In the genomic region with DNA sequence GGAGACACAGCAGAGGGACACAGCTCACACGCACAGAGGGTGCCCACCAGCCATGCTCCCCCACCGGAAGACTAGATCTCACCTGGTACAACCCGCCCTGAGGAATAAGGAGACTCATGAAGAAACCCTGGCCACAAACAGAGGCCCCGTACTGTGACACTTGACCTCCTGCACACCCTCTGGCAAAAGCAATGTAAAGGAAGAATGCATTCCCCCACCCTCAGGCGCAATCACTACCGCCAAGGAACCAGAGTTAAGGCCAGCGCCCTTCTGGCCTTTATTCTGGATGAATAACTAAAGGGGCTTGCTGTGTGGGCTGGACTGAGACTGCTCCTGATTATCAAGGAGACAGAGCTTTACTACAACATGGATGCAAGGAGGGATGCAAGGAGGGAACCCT, we compare ENCODE assay signal across 20 cellular contexts.
DNase-seq lines count a peak whose midpoint lies in the region; ATAC-seq, FAIRE-seq and TF ChIP-seq lines count a peak whose summit lies in the region.
"Had no signal": no experiment of that assay in that cellular context is flagged by ENCODE, and none has a peak within 500 bp of the region (broad histone marks: within the 10 kb centered on the region; RNA-seq: fewer than 3 reads in every experiment).

No MANE protein-coding gene starts in this region.

- no peak overlapping the region for H3K4me3 Mint-ChIP-seq in GM23338
- H3K4me3 Mint-ChIP-seq: CD4-positive, alpha-beta memory T cell; H9 had no signal

- H3K4me1 ChIP-seq in GM23338 (ENCODE audit: insufficient read depth) = 0 out of 2 replicates have a peak, but pooled peaks cover 3% of the 10 kb centered on the region
- H3K4me1 ChIP-seq in H1 (replicated peaks in 1 of 4; ENCODE audit: control insufficient read depth in 3 of 4, insufficient read depth in 4 of 4, low read length in 3 of 4) = no peaks in the 10 kb centered on the region
- H3K4me1 ChIP-seq in upper lobe of right lung = no peaks in the 10 kb centered on the region
- H3K4me1 ChIP-seq in mammary epithelial cell (ENCODE audit: insufficient read depth, low read length) = no peaks in the 10 kb centered on the region
- H3K4me1 ChIP-seq: A549 had no signal

- no peak overlapping the region for H2AFZ ChIP-seq in GM23338
- peak overlapping the region; percentile 82; the same call in 1 of the 2 replicates for H2AFZ ChIP-seq in H1 (ENCODE audit: low read length)
- no peak overlapping the region for H2AFZ ChIP-seq in mammary epithelial cell (ENCODE audit: low read depth, low read length)

- H4K5ac ChIP-seq in H1 (ENCODE audit: insufficient read length, low read depth, low read length) = no peak overlapping the region

- H3K79me2 ChIP-seq in GM23338 (replicated peaks; ENCODE audit: insufficient read depth) (no peaks in the 10 kb centered on the region), H1 (ENCODE audit: control insufficient read depth in 1 of 2, insufficient read depth in 2 of 2, low read length in 2 of 2) (no peaks in the 10 kb centered on the region), mammary epithelial cell (ENCODE audit: insufficient read depth, low read length) (no peaks in the 10 kb centered on the region)

- no peak overlapping the region for H3K4ac ChIP-seq in H1 (replicated peaks; ENCODE audit: insufficient read length, low read depth, low read length)

- no peak overlapping the region; the same call in 1 of the 2 replicates for H3K18ac ChIP-seq in H1 (ENCODE audit: extremely low read depth, low read length)

- H3K4me1 Mint-ChIP-seq in GM23338 = peaks cover 11% of the 10 kb centered on the region
- H3K4me1 Mint-ChIP-seq: CD4-positive, alpha-beta memory T cell had no signal

- DNase-seq in GM23338 (ENCODE audit: low spot score) = no peak
- no peak for DNase-seq in H1 (ENCODE audit: low read depth in 1 of 2, low spot score in 2 of 2)
- DNase-seq in islet precursor cell = peak; percentile 80
- DNase-seq in upper lobe of right lung = no peak
- DNase-seq in HPDE6-E6E7 (ENCODE audit: extremely low spot score) = no peak
- DNase-seq in mammary epithelial cell = no peak
- DNase-seq in erythroblast (lab: John Stamatoyannopoulos, UW) = no peak
- DNase-seq: 8988T; ACHN; C1 segment of cervical spinal cord; Calu3; CD4-positive, alpha-beta memory T cell; COR-L47; DMS53; DMS79 treated with DMSO at 0.1 percent for 48 hours; H9 had no signal

- H3K36me3 Mint-ChIP-seq in GM23338 (ENCODE audit: low read depth) = no peaks in the 10 kb centered on the region
- H3K36me3 Mint-ChIP-seq: CD4-positive, alpha-beta memory T cell had no signal

- H2BK5ac ChIP-seq in H1 (ENCODE audit: low read depth, low read length) = no peak overlapping the region

- no peak overlapping the region for H3K4me3 ChIP-seq in GM23338
- H3K4me3 ChIP-seq in H1 (ENCODE audit: extremely low read depth in 1 of 4, insufficient read depth in 2 of 4, low read depth in 3 of 4, low read length in 4 of 4) = no peak overlapping the region
- no peak overlapping the region for H3K4me3 ChIP-seq in upper lobe of right lung
- H3K4me3 ChIP-seq in mammary epithelial cell (replicated peaks in 1 of 3; ENCODE audit: insufficient read depth in 1 of 3, low read depth in 2 of 3, low read length in 3 of 3) = no peak overlapping the region
- H3K4me3 ChIP-seq: A549 had no signal

- no peak overlapping the region for H4K91ac ChIP-seq in H1 (replicated peaks; ENCODE audit: insufficient read length, low read length)

- BruUV-seq in mammary epithelial cell (replicated peaks; lab: Mats Ljungman, UMichigan) = no TSS peak

- H3K9me3 ChIP-seq in H1 (ENCODE audit: insufficient read depth in 2 of 2, low read depth in 1 of 2, low read length in 1 of 2) (no peaks in the 10 kb centered on the region), upper lobe of right lung (no peaks in the 10 kb centered on the region), mammary epithelial cell (replicated peaks; ENCODE audit: insufficient read depth, low read length) (no peaks in the 10 kb centered on the region)
- H3K9me3 ChIP-seq: A549 had no signal

- no peak overlapping the region for H3K27ac Mint-ChIP-seq in GM23338
- H3K27ac Mint-ChIP-seq: CD4-positive, alpha-beta memory T cell had no signal

- no peaks in the 10 kb centered on the region for H4K20me1 ChIP-seq in GM23338 (replicated peaks; ENCODE audit: insufficient read depth)
- H4K20me1 ChIP-seq in H1 (replicated peaks in 1 of 2; ENCODE audit: control insufficient read depth in 1 of 2, insufficient read depth in 2 of 2, low read length in 2 of 2) = no peaks in the 10 kb centered on the region
- H4K20me1 ChIP-seq in mammary epithelial cell (ENCODE audit: insufficient read depth, low read length) = no peaks in the 10 kb centered on the region

- no peak overlapping the region for H3K27ac ChIP-seq in GM23338 (ENCODE audit: low read depth)
- no peak overlapping the region for H3K27ac ChIP-seq in H1 (ENCODE audit: low read depth, low read length)
- no peak overlapping the region for H3K27ac ChIP-seq in upper lobe of right lung
- no peak overlapping the region for H3K27ac ChIP-seq in mammary epithelial cell (ENCODE audit: insufficient read depth, low read depth, low read length)
- H3K27ac ChIP-seq: A549 had no signal

- H3K36me3 ChIP-seq in GM23338 (ENCODE audit: insufficient read depth) (no peaks in the 10 kb centered on the region), H1 (ENCODE audit: control insufficient read depth in 2 of 4, insufficient read depth in 4 of 4, low read length in 3 of 4) (no peaks in the 10 kb centered on the region), upper lobe of right lung (no peaks in the 10 kb centered on the region), mammary epithelial cell (ENCODE audit: insufficient read depth, low read length) (no peaks in the 10 kb centered on the region)

- dilution Hi-C loops in mammary epithelial cell (cut with HindIII; ENCODE audit: low sequenced_read_pairs) = no loop called here

- H3K27me3 ChIP-seq in GM23338 (ENCODE audit: insufficient read depth) = no peaks in the 10 kb centered on the region
- no peaks in the 10 kb centered on the region for H3K27me3 ChIP-seq in H1 (replicated peaks in 1 of 4; ENCODE audit: control insufficient read depth in 3 of 4, extremely low read depth in 1 of 4, insufficient read depth in 3 of 4, low read length in 3 of 4)
- no peaks in the 10 kb centered on the region for H3K27me3 ChIP-seq in upper lobe of right lung
- H3K27me3 ChIP-seq in mammary epithelial cell (ENCODE audit: insufficient read depth, low read length) = peaks cover 3% of the 10 kb centered on the region

- 78% methylated on average over 7 of the region's 7 CpGs; no CpG with 5 or more reads in 1 of the 2 experiments for WGBS in H1 (ENCODE audit: extremely low coverage in 1 of 2, insufficient coverage in 1 of 2, insufficient read length in 1 of 2, insufficient replicate concordance in 2 of 2, low coverage in 1 of 2, low lambda C conversion rate in 2 of 2, missing lambda C conversion rate in 1 of 2), 2 experiments
- 75% methylated on average over 6 of the region's 7 CpGs for WGBS in mammary epithelial cell (ENCODE audit: low coverage, missing lambda C conversion rate)

- H3K9me2 ChIP-seq in GM23338 (ENCODE audit: insufficient read depth) = no peaks in the 10 kb centered on the region; the same call in 1 of the 2 replicates

- no peak overlapping the region for H2BK15ac ChIP-seq in H1 (ENCODE audit: low read length)

- peak; percentile 15; the same call in 2 of the 3 replicates for ATAC-seq in GM23338
- ATAC-seq in upper lobe of right lung = peak; percentile 16
- ATAC-seq: A549, HCT116 had no signal

- in situ Hi-C loops in mammary epithelial cell (cut with MboI; ENCODE audit: low sequenced_read_pairs in 2 of 2) = loop anchor here in 1 of 2 donors (25.0 kb wide), 1 partner anchor 572 kb away; the partner anchor contains the start of gene PID1

- H3K23ac ChIP-seq in H1 (ENCODE audit: insufficient read length) = no peak overlapping the region

- H3K9me3 Mint-ChIP-seq in GM23338 = no peaks in the 10 kb centered on the region

- no peak overlapping the region for H2AK5ac ChIP-seq in H1 (ENCODE audit: low read depth, low read length)

- no peak for FAIRE-seq in H1 (lab: Jason Lieb, UNC)
- FAIRE-seq: A549, G401.6, GM12892 had no signal

- H3K27me3 Mint-ChIP-seq in GM23338 (ENCODE audit: insufficient read depth, low read depth, poor library complexity) = peaks cover 5% of the 10 kb centered on the region

- TF ChIP-seq CTCF in GM23338 (conservative IDR thresholded peaks at IDR 0.05; ENCODE audit: low read depth in 2 of 2) (no peak), H1 (IDR thresholded peaks at IDR 0.05; ENCODE audit: control extremely low read depth in 1 of 3, insufficient read depth in 1 of 3, low read depth in 1 of 3, low read length in 3 of 3) (no peak), upper lobe of right lung (IDR thresholded peaks at IDR 0.05) (no peak), mammary epithelial cell (conservative IDR thresholded peaks at IDR 0.05 in 1 of 2, IDR thresholded peaks at IDR 0.05 in 1 of 2; ENCODE audit: extremely low read depth in 1 of 2, insufficient read depth in 1 of 2, low read depth in 1 of 2, low read length in 2 of 2) (no peak)

- H2BK12ac ChIP-seq in H1 (ENCODE audit: low read depth, low read length) = no peak overlapping the region

- H3K56ac ChIP-seq in H1 (replicated peaks; ENCODE audit: insufficient read length, low read depth, low read length) = no peak overlapping the region

- no peaks in the 10 kb centered on the region; the same call in 1 of the 2 replicates for H3K23me2 ChIP-seq in H1 (ENCODE audit: low read depth, low read length)

- TF ChIP-seq EP300 in H1 (IDR thresholded peaks at IDR 0.05; ENCODE audit: borderline replicate concordance in 1 of 2, low read depth in 2 of 2, low read length in 2 of 2) = no peak

- no peak overlapping the region for H4K8ac ChIP-seq in H1 (ENCODE audit: extremely low read depth, insufficient read depth, low read length)

- H3K4me2 ChIP-seq in GM23338 (no peak overlapping the region), H1 (ENCODE audit: insufficient read depth in 1 of 2, low read depth in 2 of 2, low read length in 2 of 2) (no peak overlapping the region), mammary epithelial cell (ENCODE audit: insufficient read depth, low read depth, low read length) (no peak overlapping the region)
- H3K4me2 ChIP-seq: A549 had no signal

- no peak for TF ChIP-seq RAD21 in H1 (IDR thresholded peaks at IDR 0.05 in 1 of 2, conservative IDR thresholded peaks at IDR 0.05 in 1 of 2; ENCODE audit: low read depth in 2 of 2, low read length in 2 of 2)

- TF ChIP-seq POLR2A in H1 (IDR thresholded peaks at IDR 0.05; ENCODE audit: control extremely low read depth in 1 of 2, low read depth in 2 of 2, low read length in 2 of 2) (no peak), erythroblast (IDR thresholded peaks at IDR 0.05; ENCODE audit: low read length) (no peak)

- H3F3A ChIP-seq in GM23338 (replicated peaks; ENCODE audit: low read depth) = no peaks in the 10 kb centered on the region

- intact Hi-C loops in upper lobe of right lung (cut with DNase I) = no loop called here
- intact Hi-C loops in mammary epithelial cell (cut with micrococcal nuclease) = no loop called here

- CTCF ChIA-PET in H1 (lab: Charles Lee; ENCODE audit: partially characterized antibody) (interaction anchor here (0.6 to 3.0 kb wide), 9 partner anchors 8 to 1027 kb away, joined by 3 to 32 read pairs (median 3); no protein-coding TSS in a partner anchor), mammary epithelial cell (lab: Charles Lee; ENCODE audit: low non-redundant PET) (no interaction called here)

- POLR2A ChIA-PET in H1 (lab: Charles Lee; ENCODE audit: partially characterized antibody) = no interaction called here

- no peak overlapping the region for H2BK120ac ChIP-seq in H1 (replicated peaks; ENCODE audit: low read depth, low read length)

- no peaks in the 10 kb centered on the region for H3K79me1 ChIP-seq in H1 (ENCODE audit: low read depth, low read length)

- no peak overlapping the region for H3K9ac ChIP-seq in H1 (replicated peaks in 1 of 4; ENCODE audit: extremely low read depth in 1 of 4, low read depth in 3 of 4, low read length in 3 of 4)
- H3K9ac ChIP-seq in mammary epithelial cell (ENCODE audit: insufficient read depth, low read length) = no peak overlapping the region

- H3K14ac ChIP-seq in H1 (ENCODE audit: insufficient read length) = no peak overlapping the region

- H2BK20ac ChIP-seq in H1 (ENCODE audit: low read length) = no peak overlapping the region; the same call in 1 of the 2 replicates
